Comparison of ENCODE assay signal across 10 cellular contexts in genomic region chrX:40952855-40953254, GRCh38.
DNase-seq lines count a peak whose midpoint lies in the region; ATAC-seq, FAIRE-seq and TF ChIP-seq lines count a peak whose summit lies in the region.
"Had no signal": no experiment of that assay in that cellular context is flagged by ENCODE, and none has a peak within 500 bp of the region (broad histone marks: within the 10 kb centered on the region; RNA-seq: fewer than 3 reads in every experiment).

No MANE protein-coding gene starts in this region.

- H3K9me3 ChIP-seq in A549 (no peaks in the 10 kb centered on the region), keratinocyte (ENCODE audit: control insufficient read depth, low read depth, low read length) (peaks cover 2% of the 10 kb centered on the region)

- TF ChIP-seq POLR2A in A549 (IDR thresholded peaks at IDR 0.05; ENCODE audit: low read length) = no peak

- H3K27me3 Mint-ChIP-seq in T-helper 1 cell treated with Interleukin-12 subunit alpha and Interleukin-12 subunit beta and Interleukin-4 antibody, amounts not matched to agents 30 μg/mL and 1 μg/mL, for 36 hours (ENCODE audit: low read depth) = no peaks in the 10 kb centered on the region
- H3K27me3 Mint-ChIP-seq in Calu3 (ENCODE audit: unreplicated experiment) = no peaks in the 10 kb centered on the region

- ATAC-seq in A549 = no peak
- ATAC-seq in GM19025 (IDR thresholded peaks at IDR 0.05; ENCODE audit: low read depth, unreplicated experiment) = peak; percentile 34
- ATAC-seq in HG03095 (IDR thresholded peaks at IDR 0.05; ENCODE audit: unreplicated experiment) = no peak

- FAIRE-seq in A549 (lab: Jason Lieb, UNC) (no peak), keratinocyte (lab: Jason Lieb, UNC) (no peak)

- no peaks in the 10 kb centered on the region for H3K79me2 ChIP-seq in keratinocyte (ENCODE audit: control insufficient read depth, insufficient read depth, low read length)

- H3K4me3 Mint-ChIP-seq in T-helper 1 cell treated with Interleukin-12 subunit alpha and Interleukin-12 subunit beta and Interleukin-4 antibody, amounts not matched to agents 30 μg/mL and 1 μg/mL, for 36 hours = peak overlapping the region; percentile 17
- no peak overlapping the region for H3K4me3 Mint-ChIP-seq in Calu3 (ENCODE audit: low read depth, unreplicated experiment)

- POLR2A ChIA-PET in A549 (lab: Yijun Ruan, JAX) = interaction anchor here (0.6 kb wide), 1 partner anchor 132 kb away, joined by 3 read pairs; no protein-coding TSS in a partner anchor

- CTCF ChIA-PET in A549 (lab: Yijun Ruan, JAX) = no interaction called here
- CTCF ChIA-PET in Calu3 (lab: Charles Lee) = interaction anchor here (0.5 to 1.0 kb wide), 2 partner anchors 78 to 162 kb away, joined by 3 to 4 read pairs; no protein-coding TSS in a partner anchor

- no peaks in the 10 kb centered on the region for H3K4me1 ChIP-seq in A549
- no peaks in the 10 kb centered on the region for H3K4me1 ChIP-seq in keratinocyte (ENCODE audit: control insufficient read depth, extremely low read depth, insufficient read depth, low read length)

- H3K9me1 ChIP-seq in keratinocyte (ENCODE audit: control insufficient read depth, extremely low read depth, insufficient read depth, low read length) = no peaks in the 10 kb centered on the region

- intact Hi-C loops in Calu3 (cut with micrococcal nuclease; ENCODE audit: unreplicated experiment) = no loop called here

- no peak for TF ChIP-seq CTCF in A549 (IDR thresholded peaks at IDR 0.05)
- TF ChIP-seq CTCF in keratinocyte (optimal IDR thresholded peaks at IDR 0.05 in 1 of 3, IDR thresholded peaks at IDR 0.05 in 1 of 3, conservative IDR thresholded peaks at IDR 0.05 in 1 of 3; ENCODE audit: extremely low read depth in 1 of 3, insufficient read depth in 2 of 3, low read length in 3 of 3) = no peak
- no peak for TF ChIP-seq CTCF in Calu3 (IDR thresholded peaks at IDR 0.05; ENCODE audit: unreplicated experiment)

- peaks cover 6% of the 10 kb centered on the region for H3K9me3 Mint-ChIP-seq in T-helper 1 cell treated with Interleukin-12 subunit alpha and Interleukin-12 subunit beta and Interleukin-4 antibody, amounts not matched to agents 30 μg/mL and 1 μg/mL, for 36 hours
- H3K9me3 Mint-ChIP-seq in Calu3 (ENCODE audit: low read depth, unreplicated experiment) = no peaks in the 10 kb centered on the region

- H3K4me3 ChIP-seq in A549 (no peak overlapping the region), keratinocyte (ENCODE audit: control insufficient read depth in 2 of 3, extremely low read depth in 1 of 3, insufficient read depth in 2 of 3, low read depth in 1 of 3, low read length in 3 of 3) (peak overlapping the region in 1 of 3 experiments; percentile 14)
- H3K4me3 ChIP-seq: cardiac muscle cell had no signal

- H3K4me2 ChIP-seq in A549 = peak overlapping the region; percentile 32; the same call in 1 of the 3 replicates
- peak overlapping the region; percentile 54 for H3K4me2 ChIP-seq in keratinocyte (ENCODE audit: control insufficient read depth, extremely low read depth, insufficient read depth, low read depth, low read length)

- DNase-seq in A549 (ENCODE audit: low read depth in 1 of 2, low spot score in 1 of 2) (no peak), keratinocyte (ENCODE audit: low read depth, low spot score) (no peak), Calu3 (no peak), ureter (ENCODE audit: low spot score) (no peak), H4 (ENCODE audit: low spot score) (no peak)
- DNase-seq: NCI-H2171 had no signal

- dilution Hi-C loops in keratinocyte (cut with MboI; ENCODE audit: extremely low pct_ligation_motif_present, low sequenced_read_pairs) = no loop called here

- no peak for TF ChIP-seq RAD21 in A549 (conservative IDR thresholded peaks at IDR 0.05 in 1 of 2, IDR thresholded peaks at IDR 0.05 in 1 of 2)

- no peaks in the 10 kb centered on the region for H3K36me3 Mint-ChIP-seq in T-helper 1 cell treated with Interleukin-12 subunit alpha and Interleukin-12 subunit beta and Interleukin-4 antibody, amounts not matched to agents 30 μg/mL and 1 μg/mL, for 36 hours (ENCODE audit: low read depth)
- H3K36me3 Mint-ChIP-seq in Calu3 (ENCODE audit: insufficient read depth, unreplicated experiment) = no peaks in the 10 kb centered on the region

- H2AFZ ChIP-seq in keratinocyte (ENCODE audit: control insufficient read depth, low read length) = peak overlapping the region; percentile 30

- H3K27ac ChIP-seq in A549 (0 out of 6 replicates have a peak overlapping the region, but pooled peaks of 1 of the 2 experiments have one; percentile 18), keratinocyte (ENCODE audit: control insufficient read depth, insufficient read depth, low read length) (no peak overlapping the region)
- H3K27ac ChIP-seq: cardiac muscle cell had no signal

- TF ChIP-seq EP300 in A549 (IDR thresholded peaks at IDR 0.05) = no peak

- 61% methylated on average over 4 of the region's 4 CpGs for WGBS in A549 (ENCODE audit: missing lambda C conversion rate)

- H3K27ac Mint-ChIP-seq in T-helper 1 cell treated with Interleukin-12 subunit alpha and Interleukin-12 subunit beta and Interleukin-4 antibody, amounts not matched to agents 30 μg/mL and 1 μg/mL, for 36 hours = peak overlapping the region; percentile 45
- H3K27ac Mint-ChIP-seq in Calu3 (ENCODE audit: unreplicated experiment) = no peak overlapping the region

- H3K4me1 Mint-ChIP-seq in T-helper 1 cell treated with Interleukin-12 subunit alpha and Interleukin-12 subunit beta and Interleukin-4 antibody, amounts not matched to agents 30 μg/mL and 1 μg/mL, for 36 hours (ENCODE audit: low read depth) = peaks cover 10% of the 10 kb centered on the region
- H3K4me1 Mint-ChIP-seq in Calu3 (ENCODE audit: low read depth, unreplicated experiment) = peaks cover 6% of the 10 kb centered on the region

- H3K27me3 ChIP-seq in keratinocyte (ENCODE audit: control insufficient read depth, extremely low read depth, insufficient read depth, low read length) = no peaks in the 10 kb centered on the region
- H3K27me3 ChIP-seq: cardiac muscle cell had no signal

- H3K9ac ChIP-seq in keratinocyte (ENCODE audit: control insufficient read depth, extremely low read depth, insufficient read depth, low read length) = no peak overlapping the region

- BruUV-seq in Calu3 (replicated peaks; lab: Mats Ljungman, UMichigan) = no TSS peak

- no peaks in the 10 kb centered on the region for H4K20me1 ChIP-seq in keratinocyte (ENCODE audit: control insufficient read depth, extremely low read depth, insufficient read depth, low read length)

- no peaks in the 10 kb centered on the region for H3K36me3 ChIP-seq in keratinocyte (ENCODE audit: control insufficient read depth in 2 of 2, extremely low read depth in 1 of 2, insufficient read depth in 2 of 2, low read length in 2 of 2)
- H3K36me3 ChIP-seq: cardiac muscle cell had no signal

TF ChIP-seq in A549, 52 proteins besides CTCF, POLR2A, EP300 and RAD21 (continues in another document):
- TF ChIP-seq BCL3 (IDR thresholded peaks at IDR 0.05) = no peak
- TF ChIP-seq TP53 (CRISPR knock-in tag; IDR thresholded peaks at IDR 0.05) = no peak
- TF ChIP-seq MAX (IDR thresholded peaks at IDR 0.05) = no peak
- no peak for TF ChIP-seq NPAS2 (CRISPR knock-in tag; IDR thresholded peaks at IDR 0.05; ENCODE audit: borderline replicate concordance)
- no peak for TF ChIP-seq CBX8 (IDR thresholded peaks at IDR 0.05)
- TF ChIP-seq HDAC2 (IDR thresholded peaks at IDR 0.05) = no peak
- TF ChIP-seq MAZ (IDR thresholded peaks at IDR 0.05; ENCODE audit: borderline replicate concordance, low read depth, low read length) = no peak
- TF ChIP-seq JUNB (IDR thresholded peaks at IDR 0.05) = no peak
- TF ChIP-seq REST (IDR thresholded peaks at IDR 0.05) = no peak
- no peak for TF ChIP-seq RFX5 (IDR thresholded peaks at IDR 0.05)
- no peak for TF ChIP-seq KDM5A (IDR thresholded peaks at IDR 0.05)
- TF ChIP-seq ZSCAN20 (CRISPR knock-in tag; IDR thresholded peaks at IDR 0.05) = no peak
